In the genomic region with DNA sequence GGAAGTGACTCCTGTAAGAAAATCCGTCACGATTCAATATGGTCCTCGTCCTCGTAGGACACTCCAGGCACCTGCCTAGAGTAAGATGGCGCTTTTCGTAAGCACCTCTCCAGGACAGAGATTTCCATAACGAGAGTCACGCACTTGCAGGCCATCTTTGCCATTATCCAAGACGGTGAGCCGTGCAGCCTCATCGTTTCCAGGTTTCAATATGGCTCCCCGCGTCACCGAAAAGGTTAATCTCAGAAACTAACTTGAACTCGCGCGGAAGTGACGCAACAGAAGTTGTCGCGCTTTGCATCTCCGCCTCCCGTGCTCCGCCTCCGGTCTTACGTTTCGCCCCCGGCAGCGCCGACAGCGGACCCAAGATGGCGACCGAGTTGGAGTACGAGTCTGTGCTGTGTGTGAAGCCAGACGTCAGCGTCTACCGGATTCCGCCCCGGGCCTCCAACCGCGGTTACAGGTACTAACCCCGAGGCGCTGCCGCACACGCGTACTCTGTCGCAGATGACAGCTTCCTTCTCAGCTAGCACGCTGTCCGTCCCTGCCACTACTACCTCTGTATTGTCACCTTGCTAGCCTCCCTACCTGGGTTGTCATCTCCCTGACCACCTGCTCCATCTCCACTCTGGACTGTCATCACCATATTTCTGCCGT, we compare ENCODE assay signal across 1 cellular context.
TF ChIP-seq lines count a peak whose summit lies in the region.

A gene (plus strand): TSS at position 354 of the 657 bp plus-strand sequence. CDS start 15 bp downstream, at position 369.

TF ChIP-seq in HEK293, 187 proteins besides CTCF, POLR2A, EP300 and RAD21 (continued from another document and continues in another):
- TF ChIP-seq, protein P1, sequence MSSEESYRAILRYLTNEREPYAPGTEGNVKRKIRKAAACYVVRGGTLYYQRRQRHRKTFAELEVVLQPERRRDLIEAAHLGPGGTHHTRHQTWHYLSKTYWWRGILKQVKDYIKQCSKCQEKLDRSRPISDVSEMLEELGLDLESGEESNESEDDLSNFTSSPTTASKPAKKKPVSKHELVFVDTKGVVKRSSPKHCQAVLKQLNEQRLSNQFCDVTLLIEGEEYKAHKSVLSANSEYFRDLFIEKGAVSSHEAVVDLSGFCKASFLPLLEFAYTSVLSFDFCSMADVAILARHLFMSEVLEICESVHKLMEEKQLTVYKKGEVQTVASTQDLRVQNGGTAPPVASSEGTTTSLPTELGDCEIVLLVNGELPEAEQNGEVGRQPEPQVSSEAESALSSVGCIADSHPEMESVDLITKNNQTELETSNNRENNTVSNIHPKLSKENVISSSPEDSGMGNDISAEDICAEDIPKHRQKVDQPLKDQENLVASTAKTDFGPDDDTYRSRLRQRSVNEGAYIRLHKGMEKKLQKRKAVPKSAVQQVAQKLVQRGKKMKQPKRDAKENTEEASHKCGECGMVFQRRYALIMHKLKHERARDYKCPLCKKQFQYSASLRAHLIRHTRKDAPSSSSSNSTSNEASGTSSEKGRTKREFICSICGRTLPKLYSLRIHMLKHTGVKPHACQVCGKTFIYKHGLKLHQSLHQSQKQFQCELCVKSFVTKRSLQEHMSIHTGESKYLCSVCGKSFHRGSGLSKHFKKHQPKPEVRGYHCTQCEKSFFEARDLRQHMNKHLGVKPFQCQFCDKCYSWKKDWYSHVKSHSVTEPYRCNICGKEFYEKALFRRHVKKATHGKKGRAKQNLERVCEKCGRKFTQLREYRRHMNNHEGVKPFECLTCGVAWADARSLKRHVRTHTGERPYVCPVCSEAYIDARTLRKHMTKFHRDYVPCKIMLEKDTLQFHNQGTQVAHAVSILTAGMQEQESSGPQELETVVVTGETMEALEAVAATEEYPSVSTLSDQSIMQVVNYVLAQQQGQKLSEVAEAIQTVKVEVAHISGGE (tag by site-specific recombination; conservative IDR thresholded peaks at IDR 0.05; ENCODE audit: low read depth), result peak; percentile 95
- TF ChIP-seq ZNF324 (tag by site-specific recombination; IDR thresholded peaks at IDR 0.05) (no peak; the same call in none of the 2 replicates), ZNF521 (tag by site-specific recombination; IDR thresholded peaks at IDR 0.05) (no peak), ZSCAN16 (tag by site-specific recombination; IDR thresholded peaks at IDR 0.05) (no peak), ZNF433 (tag by site-specific recombination; IDR thresholded peaks at IDR 0.05; ENCODE audit: low read depth) (no peak), ZNF501 (tag by site-specific recombination; IDR thresholded peaks at IDR 0.05) (peak; percentile 72), TRIM28 (IDR thresholded peaks at IDR 0.05; ENCODE audit: borderline replicate concordance, low read length) (peak; percentile 51; the same call in 1 of the 2 replicates), ZXDB (tag by site-specific recombination; IDR thresholded peaks at IDR 0.05) (peak; percentile 67), ZNF629 (tag by site-specific recombination; IDR thresholded peaks at IDR 0.05) (peak; percentile 98), ZFHX2 (tag by site-specific recombination; conservative IDR thresholded peaks at IDR 0.05) (peak; percentile 82), MEIS1 (CRISPR knock-in tag; IDR thresholded peaks at IDR 0.05; ENCODE audit: borderline replicate concordance) (no peak), ZBTB48 (tag by site-specific recombination; IDR thresholded peaks at IDR 0.05) (no peak; the same call in 1 of the 2 replicates), ZNF48 (tag by site-specific recombination; IDR thresholded peaks at IDR 0.05) (no peak), ZNF623 (tag by site-specific recombination; IDR thresholded peaks at IDR 0.05) (no peak; the same call in 1 of the 2 replicates), ZNF426 (tag by site-specific recombination; IDR thresholded peaks at IDR 0.05) (no peak), MYNN (tag by site-specific recombination; IDR thresholded peaks at IDR 0.05; ENCODE audit: borderline replicate concordance) (no peak), KLF8 (tag by site-specific recombination; IDR thresholded peaks at IDR 0.05) (no peak), ZNF341 (tag by site-specific recombination; IDR thresholded peaks at IDR 0.05; ENCODE audit: low read depth) (0 out of 2 replicates have a peak, but pooled peaks have one; percentile 52), SCRT2 (tag by site-specific recombination; IDR thresholded peaks at IDR 0.05) (peak; percentile 79), ZNF701 (tag by site-specific recombination; IDR thresholded peaks at IDR 0.05) (no peak), ZNF416 (tag by site-specific recombination; IDR thresholded peaks at IDR 0.05) (no peak), ZNF747 (tag by site-specific recombination; IDR thresholded peaks at IDR 0.05) (no peak), ZNF394 (tag by site-specific recombination; IDR thresholded peaks at IDR 0.05; ENCODE audit: borderline replicate concordance) (peak; percentile 18; the same call in 1 of the 2 replicates), ZNF514 (tag by site-specific recombination; IDR thresholded peaks at IDR 0.05) (no peak), ZNF302 (tag by site-specific recombination; IDR thresholded peaks at IDR 0.05; ENCODE audit: low read depth) (no peak), KLF7 (tag by site-specific recombination; IDR thresholded peaks at IDR 0.05; ENCODE audit: borderline replicate concordance) (no peak), BCL11B (tag by site-specific recombination; IDR thresholded peaks at IDR 0.05; ENCODE audit: low read depth) (no peak), ZNF843 (tag by site-specific recombination; IDR thresholded peaks at IDR 0.05) (peak; percentile 33; the same call in 1 of the 2 replicates), ZNF202 (tag by site-specific recombination; IDR thresholded peaks at IDR 0.05; ENCODE audit: borderline replicate concordance) (no peak), ZNF707 (tag by site-specific recombination; IDR thresholded peaks at IDR 0.05) (no peak), ZNF248 (tag by site-specific recombination; IDR thresholded peaks at IDR 0.05) (no peak), HOXA7 (CRISPR knock-in tag; IDR thresholded peaks at IDR 0.05; ENCODE audit: borderline replicate concordance) (no peak), IKZF3 (tag by site-specific recombination; IDR thresholded peaks at IDR 0.05) (no peak), ZNF19 (tag by site-specific recombination; IDR thresholded peaks at IDR 0.05; ENCODE audit: low read depth) (no peak), ZNF571 (tag by site-specific recombination; IDR thresholded peaks at IDR 0.05) (no peak), ZNF777 (tag by site-specific recombination; IDR thresholded peaks at IDR 0.05; ENCODE audit: borderline replicate concordance) (no peak), ZNF830 (tag by site-specific recombination; IDR thresholded peaks at IDR 0.05; ENCODE audit: low read depth) (no peak), ZBTB1 (tag by site-specific recombination; IDR thresholded peaks at IDR 0.05) (no peak), ZBTB17 (tag by site-specific recombination; IDR thresholded peaks at IDR 0.05) (no peak; the same call in 1 of the 2 replicates), SP7 (tag by site-specific recombination; IDR thresholded peaks at IDR 0.05) (peak; percentile 62), ZNF157 (tag by site-specific recombination; IDR thresholded peaks at IDR 0.05) (no peak), ZFP41 (tag by site-specific recombination; IDR thresholded peaks at IDR 0.05; ENCODE audit: borderline replicate concordance) (no peak), ZNF112 (tag by site-specific recombination; IDR thresholded peaks at IDR 0.05) (no peak), ZNF626 (tag by site-specific recombination; IDR thresholded peaks at IDR 0.05) (no peak)
- TF ChIP-seq, protein P2, sequence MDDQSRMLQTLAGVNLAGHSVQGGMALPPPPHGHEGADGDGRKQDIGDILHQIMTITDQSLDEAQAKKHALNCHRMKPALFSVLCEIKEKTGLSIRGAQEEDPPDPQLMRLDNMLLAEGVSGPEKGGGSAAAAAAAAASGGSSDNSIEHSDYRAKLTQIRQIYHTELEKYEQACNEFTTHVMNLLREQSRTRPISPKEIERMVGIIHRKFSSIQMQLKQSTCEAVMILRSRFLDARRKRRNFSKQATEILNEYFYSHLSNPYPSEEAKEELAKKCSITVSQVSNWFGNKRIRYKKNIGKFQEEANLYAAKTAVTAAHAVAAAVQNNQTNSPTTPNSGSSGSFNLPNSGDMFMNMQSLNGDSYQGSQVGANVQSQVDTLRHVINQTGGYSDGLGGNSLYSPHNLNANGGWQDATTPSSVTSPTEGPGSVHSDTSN (CRISPR knock-in tag; IDR thresholded peaks at IDR 0.05), result no peak
- TF ChIP-seq, protein P3, sequence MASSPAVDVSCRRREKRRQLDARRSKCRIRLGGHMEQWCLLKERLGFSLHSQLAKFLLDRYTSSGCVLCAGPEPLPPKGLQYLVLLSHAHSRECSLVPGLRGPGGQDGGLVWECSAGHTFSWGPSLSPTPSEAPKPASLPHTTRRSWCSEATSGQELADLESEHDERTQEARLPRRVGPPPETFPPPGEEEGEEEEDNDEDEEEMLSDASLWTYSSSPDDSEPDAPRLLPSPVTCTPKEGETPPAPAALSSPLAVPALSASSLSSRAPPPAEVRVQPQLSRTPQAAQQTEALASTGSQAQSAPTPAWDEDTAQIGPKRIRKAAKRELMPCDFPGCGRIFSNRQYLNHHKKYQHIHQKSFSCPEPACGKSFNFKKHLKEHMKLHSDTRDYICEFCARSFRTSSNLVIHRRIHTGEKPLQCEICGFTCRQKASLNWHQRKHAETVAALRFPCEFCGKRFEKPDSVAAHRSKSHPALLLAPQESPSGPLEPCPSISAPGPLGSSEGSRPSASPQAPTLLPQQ (tag by site-specific recombination; IDR thresholded peaks at IDR 0.05), result peak; percentile 33
- TF ChIP-seq, protein P4, sequence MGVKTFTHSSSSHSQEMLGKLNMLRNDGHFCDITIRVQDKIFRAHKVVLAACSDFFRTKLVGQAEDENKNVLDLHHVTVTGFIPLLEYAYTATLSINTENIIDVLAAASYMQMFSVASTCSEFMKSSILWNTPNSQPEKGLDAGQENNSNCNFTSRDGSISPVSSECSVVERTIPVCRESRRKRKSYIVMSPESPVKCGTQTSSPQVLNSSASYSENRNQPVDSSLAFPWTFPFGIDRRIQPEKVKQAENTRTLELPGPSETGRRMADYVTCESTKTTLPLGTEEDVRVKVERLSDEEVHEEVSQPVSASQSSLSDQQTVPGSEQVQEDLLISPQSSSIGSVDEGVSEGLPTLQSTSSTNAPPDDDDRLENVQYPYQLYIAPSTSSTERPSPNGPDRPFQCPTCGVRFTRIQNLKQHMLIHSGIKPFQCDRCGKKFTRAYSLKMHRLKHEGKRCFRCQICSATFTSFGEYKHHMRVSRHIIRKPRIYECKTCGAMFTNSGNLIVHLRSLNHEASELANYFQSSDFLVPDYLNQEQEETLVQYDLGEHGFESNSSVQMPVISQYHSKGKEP (tag by site-specific recombination; IDR thresholded peaks at IDR 0.05), result no peak
- TF ChIP-seq, protein P5, sequence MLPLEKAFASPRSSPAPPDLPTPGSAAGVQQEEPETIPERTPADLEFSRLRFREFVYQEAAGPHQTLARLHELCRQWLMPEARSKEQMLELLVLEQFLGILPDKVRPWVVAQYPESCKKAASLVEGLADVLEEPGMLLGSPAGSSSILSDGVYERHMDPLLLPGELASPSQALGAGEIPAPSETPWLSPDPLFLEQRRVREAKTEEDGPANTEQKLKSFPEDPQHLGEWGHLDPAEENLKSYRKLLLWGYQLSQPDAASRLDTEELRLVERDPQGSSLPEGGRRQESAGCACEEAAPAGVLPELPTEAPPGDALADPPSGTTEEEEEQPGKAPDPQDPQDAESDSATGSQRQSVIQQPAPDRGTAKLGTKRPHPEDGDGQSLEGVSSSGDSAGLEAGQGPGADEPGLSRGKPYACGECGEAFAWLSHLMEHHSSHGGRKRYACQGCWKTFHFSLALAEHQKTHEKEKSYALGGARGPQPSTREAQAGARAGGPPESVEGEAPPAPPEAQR (tag by site-specific recombination; IDR thresholded peaks at IDR 0.05), result 0 out of 2 replicates have a peak, but pooled peaks have one; percentile 4
- TF ChIP-seq, protein P6, sequence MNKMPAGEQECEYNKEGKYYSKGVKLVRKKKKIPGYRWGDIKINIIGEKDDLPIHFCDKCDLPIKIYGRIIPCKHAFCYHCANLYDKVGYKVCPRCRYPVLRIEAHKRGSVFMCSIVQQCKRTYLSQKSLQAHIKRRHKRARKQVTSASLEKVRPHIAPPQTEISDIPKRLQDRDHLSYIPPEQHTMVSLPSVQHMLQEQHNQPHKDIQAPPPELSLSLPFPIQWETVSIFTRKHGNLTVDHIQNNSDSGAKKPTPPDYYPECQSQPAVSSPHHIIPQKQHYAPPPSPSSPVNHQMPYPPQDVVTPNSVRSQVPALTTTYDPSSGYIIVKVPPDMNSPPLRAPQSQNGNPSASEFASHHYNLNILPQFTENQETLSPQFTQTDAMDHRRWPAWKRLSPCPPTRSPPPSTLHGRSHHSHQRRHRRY (tag by site-specific recombination; IDR thresholded peaks at IDR 0.05), result no peak
- TF ChIP-seq, protein P7, sequence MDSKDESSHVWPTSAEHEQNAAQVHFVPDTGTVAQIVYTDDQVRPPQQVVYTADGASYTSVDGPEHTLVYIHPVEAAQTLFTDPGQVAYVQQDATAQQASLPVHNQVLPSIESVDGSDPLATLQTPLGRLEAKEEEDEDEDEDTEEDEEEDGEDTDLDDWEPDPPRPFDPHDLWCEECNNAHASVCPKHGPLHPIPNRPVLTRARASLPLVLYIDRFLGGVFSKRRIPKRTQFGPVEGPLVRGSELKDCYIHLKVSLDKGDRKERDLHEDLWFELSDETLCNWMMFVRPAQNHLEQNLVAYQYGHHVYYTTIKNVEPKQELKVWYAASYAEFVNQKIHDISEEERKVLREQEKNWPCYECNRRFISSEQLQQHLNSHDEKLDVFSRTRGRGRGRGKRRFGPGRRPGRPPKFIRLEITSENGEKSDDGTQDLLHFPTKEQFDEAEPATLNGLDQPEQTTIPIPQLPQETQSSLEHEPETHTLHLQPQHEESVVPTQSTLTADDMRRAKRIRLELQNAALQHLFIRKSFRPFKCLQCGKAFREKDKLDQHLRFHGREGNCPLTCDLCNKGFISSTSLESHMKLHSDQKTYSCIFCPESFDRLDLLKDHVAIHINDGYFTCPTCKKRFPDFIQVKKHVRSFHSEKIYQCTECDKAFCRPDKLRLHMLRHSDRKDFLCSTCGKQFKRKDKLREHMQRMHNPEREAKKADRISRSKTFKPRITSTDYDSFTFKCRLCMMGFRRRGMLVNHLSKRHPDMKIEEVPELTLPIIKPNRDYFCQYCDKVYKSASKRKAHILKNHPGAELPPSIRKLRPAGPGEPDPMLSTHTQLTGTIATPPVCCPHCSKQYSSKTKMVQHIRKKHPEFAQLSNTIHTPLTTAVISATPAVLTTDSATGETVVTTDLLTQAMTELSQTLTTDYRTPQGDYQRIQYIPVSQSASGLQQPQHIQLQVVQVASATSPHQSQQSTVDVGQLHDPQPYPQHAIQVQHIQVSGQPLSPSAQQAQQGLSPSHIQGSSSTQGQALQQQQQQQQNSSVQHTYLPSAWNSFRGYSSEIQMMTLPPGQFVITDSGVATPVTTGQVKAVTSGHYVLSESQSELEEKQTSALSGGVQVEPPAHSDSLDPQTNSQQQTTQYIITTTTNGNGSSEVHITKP (tag by site-specific recombination; IDR thresholded peaks at IDR 0.05), result no peak
- TF ChIP-seq, protein P8, sequence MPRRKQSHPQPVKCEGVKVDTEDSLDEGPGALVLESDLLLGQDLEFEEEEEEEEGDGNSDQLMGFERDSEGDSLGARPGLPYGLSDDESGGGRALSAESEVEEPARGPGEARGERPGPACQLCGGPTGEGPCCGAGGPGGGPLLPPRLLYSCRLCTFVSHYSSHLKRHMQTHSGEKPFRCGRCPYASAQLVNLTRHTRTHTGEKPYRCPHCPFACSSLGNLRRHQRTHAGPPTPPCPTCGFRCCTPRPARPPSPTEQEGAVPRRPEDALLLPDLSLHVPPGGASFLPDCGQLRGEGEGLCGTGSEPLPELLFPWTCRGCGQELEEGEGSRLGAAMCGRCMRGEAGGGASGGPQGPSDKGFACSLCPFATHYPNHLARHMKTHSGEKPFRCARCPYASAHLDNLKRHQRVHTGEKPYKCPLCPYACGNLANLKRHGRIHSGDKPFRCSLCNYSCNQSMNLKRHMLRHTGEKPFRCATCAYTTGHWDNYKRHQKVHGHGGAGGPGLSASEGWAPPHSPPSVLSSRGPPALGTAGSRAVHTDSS (tag by site-specific recombination; IDR thresholded peaks at IDR 0.05), result no peak
